Comparison of ENCODE assay signal across 19 cellular contexts in genomic region chr5:135846311-135846710, GRCh38. TPM values are rescaled to one million over a fixed set of nuclear protein-coding genes. Genes with fewer than 3 reads are reported as not detected.
DNase-seq lines count a peak whose midpoint lies in the region; ATAC-seq and TF ChIP-seq lines count a peak whose summit lies in the region.
"Had no signal": no experiment of that assay in that cellular context is flagged by ENCODE, and none has a peak within 500 bp of the region (broad histone marks: within the 10 kb centered on the region; RNA-seq: fewer than 3 reads in every experiment).

No MANE protein-coding gene starts in this region.

- no peak for TF ChIP-seq RAD21 in IMR-90 (IDR thresholded peaks at IDR 0.05; ENCODE audit: low read length)

- CTCF ChIA-PET in IMR-90 (lab: Yijun Ruan, JAX) = no interaction called here

- H3K9ac ChIP-seq in IMR-90 (ENCODE audit: low read depth, low read length) = no peak overlapping the region
- H3K9ac ChIP-seq: BLaER1 had no signal

- H2BK15ac ChIP-seq in IMR-90 (ENCODE audit: low read depth, low read length) = no peak overlapping the region

- TF ChIP-seq POLR2A in IMR-90 (IDR thresholded peaks at IDR 0.05; ENCODE audit: low read depth, low read length) = no peak

- H3K27ac ChIP-seq in IMR-90 (ENCODE audit: insufficient read depth, low read length) = no peak overlapping the region
- H3K27ac ChIP-seq: BLaER1 had no signal

- peak overlapping the region; percentile 51 for H2AFZ ChIP-seq in IMR-90 (replicated peaks; ENCODE audit: low read length, poor library complexity)

- DNase-seq in IMR-90 = no peak
- peak; percentile 14 for DNase-seq in ecto neural progenitor cell (ENCODE audit: low spot score)
- peak; percentile 27 for DNase-seq in islet precursor cell
- DNase-seq in CD14-positive monocyte (ENCODE audit: low spot score) = no peak
- DNase-seq: 8988T; ACHN; BE2C; C1 segment of cervical spinal cord; Caco-2; Calu3; CD4-positive, alpha-beta T cell; CD8-positive, alpha-beta T cell; DMS79 treated with DMSO at 0.1 percent for 48 hours; GF-D8 had no signal

- H3K56ac ChIP-seq in IMR-90 (ENCODE audit: extremely low read depth, insufficient read depth, low read length) = no peak overlapping the region

- H3K36me3 ChIP-seq in IMR-90 (ENCODE audit: control insufficient read depth, insufficient read depth, low read length) = no peaks in the 10 kb centered on the region
- H3K36me3 ChIP-seq: BE2C, BLaER1 had no signal

- no peak for TF ChIP-seq CTCF in IMR-90 (conservative IDR thresholded peaks at IDR 0.05; ENCODE audit: low read depth, low read length)
- TF ChIP-seq CTCF in CD14-positive monocyte (IDR thresholded peaks at IDR 0.05) = no peak

- no peaks in the 10 kb centered on the region for H3K9me1 ChIP-seq in IMR-90 (ENCODE audit: insufficient read depth, low read length)

- H2BK5ac ChIP-seq in IMR-90 (ENCODE audit: low read depth, low read length, poor library complexity, severe bottlenecking) = no peak overlapping the region

- ATAC-seq in IMR-90 (ENCODE audit: low read depth) (no peak), HG02885 (IDR thresholded peaks at IDR 0.05; ENCODE audit: poor library complexity, unreplicated experiment) (no peak), HG03521 (IDR thresholded peaks at IDR 0.05; ENCODE audit: unreplicated experiment) (no peak)
- ATAC-seq: CD8-positive, alpha-beta T cell had no signal

- BruUV-seq in IMR-90 (replicated peaks; lab: Mats Ljungman, UMichigan) = no TSS peak

- H4K8ac ChIP-seq in IMR-90 (ENCODE audit: low read depth in 2 of 2, low read length in 2 of 2) = no peak overlapping the region

- no peak overlapping the region for H2BK120ac ChIP-seq in IMR-90 (ENCODE audit: low read depth, low read length)

- H3K9me3 Mint-ChIP-seq in CD14-positive monocyte = peaks cover 0 to 3% (median 0%) of the 10 kb centered on the region in 7 donors
- H3K9me3 Mint-ChIP-seq: CD4-positive, alpha-beta T cell; CD8-positive, alpha-beta T cell had no signal

- no peak overlapping the region for H3K4me3 Mint-ChIP-seq in CD14-positive monocyte
- H3K4me3 Mint-ChIP-seq: CD4-positive, alpha-beta T cell; CD8-positive, alpha-beta T cell had no signal

- H3K23ac ChIP-seq in IMR-90 (ENCODE audit: low read depth, low read length) = no peak overlapping the region

- H3K18ac ChIP-seq in IMR-90 (ENCODE audit: low read depth, low read length) = no peak overlapping the region

- H3K36me3 Mint-ChIP-seq in CD14-positive monocyte = no peaks in the 10 kb centered on the region
- H3K36me3 Mint-ChIP-seq: CD8-positive, alpha-beta T cell had no signal

- no peak overlapping the region for H4K5ac ChIP-seq in IMR-90 (ENCODE audit: low read depth, low read length)

- peaks cover 10 to 13% (median 11%) of the 10 kb centered on the region in 3 donors for H3K27me3 Mint-ChIP-seq in CD14-positive monocyte (ENCODE audit: low read depth in 3 of 3)

- no peak overlapping the region for H3K4me3 ChIP-seq in IMR-90 (ENCODE audit: insufficient read depth, low read depth, low read length)
- H3K4me3 ChIP-seq: BLaER1 had no signal

- intact Hi-C loops in IMR-90 (cut with micrococcal nuclease) = no loop called here
- intact Hi-C loops in CD14-positive monocyte (cut with micrococcal nuclease) = no loop called here

- dilution Hi-C loops in IMR-90 (cut with HindIII; ENCODE audit: low sequenced_read_pairs, unreplicated experiment) = no loop called here

- no peaks in the 10 kb centered on the region for H4K20me1 ChIP-seq in IMR-90 (ENCODE audit: insufficient read depth, low read length)
- H4K20me1 ChIP-seq: BLaER1 had no signal

- H2AK5ac ChIP-seq in IMR-90 (ENCODE audit: low read depth, low read length) = no peak overlapping the region

- H2BK20ac ChIP-seq in IMR-90 (ENCODE audit: low read depth, low read length) = no peak overlapping the region

- no peaks in the 10 kb centered on the region for H3K4me1 ChIP-seq in IMR-90 (ENCODE audit: control insufficient read depth, insufficient read depth, low read length)
- H3K4me1 ChIP-seq: BE2C, BLaER1, Caco-2 had no signal

- H3K4ac ChIP-seq in IMR-90 (ENCODE audit: low read depth, low read length) = no peak overlapping the region

- no peak overlapping the region for H4K91ac ChIP-seq in IMR-90 (ENCODE audit: insufficient read depth, low read depth, low read length)

- no peaks in the 10 kb centered on the region for H3K9me3 ChIP-seq in IMR-90 (ENCODE audit: control insufficient read depth, insufficient read depth, low read length)
- H3K9me3 ChIP-seq: BE2C, BLaER1, Caco-2 had no signal

- H3K27me3 ChIP-seq in IMR-90 (ENCODE audit: control insufficient read depth, insufficient read depth, low read length) = no peaks in the 10 kb centered on the region; the same call in 1 of the 2 replicates
- H3K27me3 ChIP-seq: BLaER1 had no signal

- H3K27ac Mint-ChIP-seq in CD14-positive monocyte = no peak overlapping the region
- H3K27ac Mint-ChIP-seq: CD4-positive, alpha-beta T cell; CD8-positive, alpha-beta T cell had no signal

- POLR2A ChIA-PET in IMR-90 (lab: Charles Lee; ENCODE audit: unreplicated experiment) = no interaction called here

- H3K14ac ChIP-seq in IMR-90 (replicated peaks; ENCODE audit: low read depth, low read length) = no peak overlapping the region

- no peaks in the 10 kb centered on the region for H3K4me1 Mint-ChIP-seq in CD14-positive monocyte

- in situ Hi-C loops in IMR-90 (cut with MboI; ENCODE audit: low sequenced_read_pairs) = no loop called here

- no peak overlapping the region for H2AK9ac ChIP-seq in IMR-90 (replicated peaks; ENCODE audit: low read depth, low read length, poor library complexity)

- H3K4me2 ChIP-seq in IMR-90 (ENCODE audit: low read depth, low read length) = no peak overlapping the region
- H3K4me2 ChIP-seq: BLaER1 had no signal

- no peaks in the 10 kb centered on the region for H3K79me1 ChIP-seq in IMR-90 (ENCODE audit: low read depth in 1 of 2, low read length in 2 of 2)

TF ChIP-seq in IMR-90, 13 proteins besides CTCF, POLR2A, EP300 and RAD21:
- TF ChIP-seq MXI1 (IDR thresholded peaks at IDR 0.05; ENCODE audit: borderline replicate concordance, low read depth, low read length) (no peak), RCOR1 (IDR thresholded peaks at IDR 0.05; ENCODE audit: insufficient replicate concordance, low read length) (no peak), MAZ (IDR thresholded peaks at IDR 0.05; ENCODE audit: borderline replicate concordance, low read depth, low read length) (no peak), CHD1 (IDR thresholded peaks at IDR 0.05; ENCODE audit: low read depth, low read length) (no peak), FOS (IDR thresholded peaks at IDR 0.05; ENCODE audit: low read depth, low read length) (no peak), ELK1 (IDR thresholded peaks at IDR 0.05; ENCODE audit: borderline replicate concordance, low read depth, low read length) (no peak), USF2 (IDR thresholded peaks at IDR 0.05; ENCODE audit: low read depth, low read length) (no peak), CEBPB (IDR thresholded peaks at IDR 0.05; ENCODE audit: low read depth, low read length) (no peak), NFE2L2 (IDR thresholded peaks at IDR 0.05; ENCODE audit: low read depth, low read length) (no peak), SMC3 (IDR thresholded peaks at IDR 0.05; ENCODE audit: low read depth, low read length) (no peak), BHLHE40 (IDR thresholded peaks at IDR 0.05; ENCODE audit: low read depth, low read length) (no peak), MAFK (IDR thresholded peaks at IDR 0.05; ENCODE audit: low read depth, low read length) (no peak), RFX5 (IDR thresholded peaks at IDR 0.05; ENCODE audit: low read depth, low read length) (no peak)

RNA-seq across cellular contexts. Expression of gene SLC25A48, which starts 11.8 kb away (rescaled TPM):
- not detected in 2 replicates for total RNA-seq in IMR-90 (2012; rRNA removed)
- not detected in 2 replicates for polyA plus RNA-seq in IMR-90 (2012; rRNA removed)
- polyA plus RNA-seq in IMR-90 (2012; cell fraction: cytosol; rRNA removed) = not detected in 2 replicates
- polyA plus RNA-seq in IMR-90 (2012; cell fraction: nucleus; rRNA removed; ENCODE audit: low replicate concordance) = not detected in 2 replicates
- not detected for polyA plus RNA-seq in CD14-positive monocyte
- total RNA-seq: A673; Calu3; CD4-positive, alpha-beta T cell; CD8-positive, alpha-beta T cell had no signal
- polyA plus RNA-seq: AG04450 had no signal

RNA-seq across cellular contexts. Expression of gene IL9, which starts 49.3 kb away (rescaled TPM):
- not detected in 2 replicates for total RNA-seq in IMR-90 (2012; rRNA removed)
- polyA plus RNA-seq in IMR-90 (2012; rRNA removed) (not detected in 2 replicates), CD14-positive monocyte (not detected)
- not detected in 2 replicates for polyA plus RNA-seq in IMR-90 (2012; cell fraction: cytosol; rRNA removed)
- polyA plus RNA-seq in IMR-90 (2012; cell fraction: nucleus; rRNA removed; ENCODE audit: low replicate concordance) = not detected in 2 replicates
- total RNA-seq: A673; Caco-2; Calu3; CD4-positive, alpha-beta T cell; CD8-positive, alpha-beta T cell had no signal
- polyA plus RNA-seq: AG04450 had no signal

Comparison
In these comparisons a context has a peak if more than half of its experiments do, and no peak if none do; other contexts are left out.
1. DNase-seq: peak in ecto neural progenitor cell (single experiment) and islet precursor cell (single experiment); none in IMR-90 (single experiment) and CD14-positive monocyte (single experiment).